ENCODE assay signal across 8 cellular contexts in genomic region chr6:57267586-57268293, GRCh38. TPM values are rescaled to one million over a fixed set of nuclear protein-coding genes. Genes with fewer than 3 reads are reported as not detected.
DNase-seq lines count a peak whose midpoint lies in the region; ATAC-seq, FAIRE-seq and TF ChIP-seq lines count a peak whose summit lies in the region.

No MANE protein-coding gene starts in this region.

- no peak overlapping the region for H3K4me3 ChIP-seq in breast epithelium
- no peak overlapping the region for H3K4me3 ChIP-seq in HepG2 (replicated peaks in 1 of 3; ENCODE audit: insufficient read depth in 1 of 3, low read depth in 2 of 3, low read length in 3 of 3)

- intact Hi-C loops in breast epithelium (cut with DNase I; ENCODE audit: low total_unique reads) (no loop called here), HepG2 (cut with micrococcal nuclease; ENCODE audit: unreplicated experiment) (loop anchor here (1.0 to 5.0 kb wide), 3 partner anchors 49 to 365 kb away; no protein-coding TSS in a partner anchor)

- TF ChIP-seq POLR2A in breast epithelium (IDR thresholded peaks at IDR 0.05) (no peak), HepG2 (IDR thresholded peaks at IDR 0.05; ENCODE audit: insufficient read depth in 1 of 2, low read depth in 2 of 2, low read length in 2 of 2) (no peak)

- peak overlapping the region; percentile 84 for H3K27ac ChIP-seq in RWPE1
- H3K27ac ChIP-seq in breast epithelium = no peak overlapping the region
- H3K27ac ChIP-seq in HepG2 (ENCODE audit: extremely low read length, insufficient read depth, low read length) = no peak overlapping the region

- CTCF ChIA-PET in HEK293T (lab: Yijun Ruan, JAX) = interaction anchor here (0.7 to 2.7 kb wide), 4 partner anchors 13 to 55 kb away, joined by 3 to 21 read pairs (median 3); partner anchors contain the start of gene PRIM2
- CTCF ChIA-PET in RWPE1 (lab: Yijun Ruan, JAX) = interaction anchor here (0.5 to 0.6 kb wide), 3 partner anchors 240 to 1939 kb away, joined by 3 to 4 read pairs (median 3); no protein-coding TSS in a partner anchor
- CTCF ChIA-PET in HepG2 (lab: Yijun Ruan, JAX; ENCODE audit: low intra/inter-chr PET ratio, low total read pairs) = interaction anchor here (1.6 to 2.3 kb wide), 2 partner anchors 49 to 57 kb away, joined by 12 to 39 read pairs; partner anchors contain the start of gene PRIM2

- TF ChIP-seq EP300 in HepG2 (IDR thresholded peaks at IDR 0.05; ENCODE audit: low read depth in 2 of 2, low read length in 2 of 2) (no peak), HepG2 (CRISPR knock-in tag; IDR thresholded peaks at IDR 0.05; ENCODE audit: borderline replicate concordance) (no peak)

- POLR2A ChIA-PET in HEK293T (lab: Yijun Ruan, JAX) = interaction anchor here (0.8 to 3.6 kb wide), 2 partner anchors 46 to 47 kb away, joined by 3 to 13 read pairs; partner anchors contain the start of gene RAB23
- POLR2A ChIA-PET in RWPE1 (lab: Yijun Ruan, JAX; ENCODE audit: low non-redundant PET) = no interaction called here
- POLR2A ChIA-PET in HepG2 (lab: Yijun Ruan, JAX) = no interaction called here

- ATAC-seq in HepG2 (peak; percentile 91), HG02623 (IDR thresholded peaks at IDR 0.05; ENCODE audit: unreplicated experiment) (no peak), GM18907 (IDR thresholded peaks at IDR 0.05; ENCODE audit: unreplicated experiment) (no peak)

- TF ChIP-seq RAD21 in HepG2 (CRISPR knock-in tag; IDR thresholded peaks at IDR 0.05) = peak; percentile 62; the same call in 1 of the 2 replicates

- no peak overlapping the region for H3K9ac ChIP-seq in HepG2 (ENCODE audit: insufficient read depth, low read depth, low read length)

- 58% methylated on average over 10 of the region's 10 CpGs for WGBS in HepG2 (ENCODE audit: low lambda C conversion rate)

- in situ Hi-C loops in Caki2 (cut with HindIII; ENCODE audit: low pct_unique_long_range_greater_than_20kb, low sequenced_read_pairs) (no loop called here), HepG2 (cut with HindIII; ENCODE audit: extremely low pct_ligation_motif_present, low pct_unique_long_range_greater_than_20kb) (loop anchor here (10.0 kb wide), 1 partner anchor 47 kb away; the partner anchor contains the start of gene PRIM2)

- peak; percentile 96 for FAIRE-seq in HepG2 (lab: Jason Lieb, UNC)

- TF ChIP-seq CTCF in RWPE1 (conservative IDR thresholded peaks at IDR 0.05; ENCODE audit: low read depth) (no peak; the same call in 1 of the 2 replicates), breast epithelium (IDR thresholded peaks at IDR 0.05) (peak in 2 of 3 donors; percentile 35 to 43), HepG2 (CRISPR knock-in tag; IDR thresholded peaks at IDR 0.05) (peak; percentile 77)

- no peaks in the 10 kb centered on the region for H3K27me3 ChIP-seq in breast epithelium
- no peaks in the 10 kb centered on the region; a peak in 1 of 5 replicates for H3K27me3 ChIP-seq in HepG2 (ENCODE audit: control insufficient read depth in 1 of 2, insufficient read depth in 2 of 2, low read length in 2 of 2)

- no TSS peak for BruUV-seq in HepG2 (replicated peaks; lab: Mats Ljungman, UMichigan)

- H3K36me3 ChIP-seq in breast epithelium (no peaks in the 10 kb centered on the region), HepG2 (replicated peaks in 1 of 2; ENCODE audit: control insufficient read depth in 1 of 2, insufficient read depth in 2 of 2, low read length in 2 of 2) (no peaks in the 10 kb centered on the region)

- H3K4me1 ChIP-seq in breast epithelium (no peaks in the 10 kb centered on the region), HepG2 (ENCODE audit: insufficient read depth, low read length) (no peaks in the 10 kb centered on the region)

- H3K4me2 ChIP-seq in HepG2 (ENCODE audit: low read depth, low read length) = peak overlapping the region; percentile 50; the same call in 1 of the 2 replicates

- peak; percentile 77 for DNase-seq in Caki2 (ENCODE audit: low read depth)
- peak; percentile 48 for DNase-seq in HEK293T (ENCODE audit: extremely low spot score)
- DNase-seq in RWPE1 (ENCODE audit: low spot score) = peak; percentile 89
- no peak for DNase-seq in breast epithelium (ENCODE audit: low spot score in 2 of 2)
- DNase-seq in HepG2 (ENCODE audit: low spot score) = peak; percentile 65
- DNase-seq in stimulated activated naive CD4-positive, alpha-beta T cell (lab: John Stamatoyannopoulos, UW) = peak in 4 of 6 experiments; percentile 9 to 37 (median 24)

- H2AFZ ChIP-seq in HepG2 (ENCODE audit: low read length) = peak overlapping the region; percentile 75

- H4K20me1 ChIP-seq in HepG2 (ENCODE audit: insufficient read depth, low read length) = no peaks in the 10 kb centered on the region

- no peaks in the 10 kb centered on the region for H3K79me2 ChIP-seq in HepG2 (ENCODE audit: insufficient read depth, low read length)

- H3K9me3 ChIP-seq in breast epithelium (no peaks in the 10 kb centered on the region), HepG2 (ENCODE audit: low read length) (no peaks in the 10 kb centered on the region)

TF ChIP-seq in HEK293T, 16 proteins besides CTCF, POLR2A, EP300 and RAD21 (continues in another document):
- TF ChIP-seq TARDBP (IDR thresholded peaks at IDR 0.05) (no peak), FOXA1 (IDR thresholded peaks at IDR 0.05) (no peak), NFRKB (IDR thresholded peaks at IDR 0.05) (no peak), ELF4 (IDR thresholded peaks at IDR 0.05) (no peak), FOXM1 (IDR thresholded peaks at IDR 0.05; ENCODE audit: borderline replicate concordance) (no peak), BHLHE40 (IDR thresholded peaks at IDR 0.05; ENCODE audit: borderline replicate concordance) (no peak), ZNF384 (IDR thresholded peaks at IDR 0.05) (no peak), SP1 (IDR thresholded peaks at IDR 0.05) (no peak)

TF ChIP-seq in HepG2, 621 proteins besides CTCF, POLR2A, EP300 and RAD21 (continues in another document):
- TF ChIP-seq MAFF (IDR thresholded peaks at IDR 0.05; ENCODE audit: low read depth, low read length) = peak; percentile 37; the same call in 1 of the 2 replicates

RNA-seq across cellular contexts. Expression of gene RAB23, which starts 45.6 kb away (rescaled TPM):
- total RNA-seq in Caki2 (2014; rRNA removed; shearing (Covaris generic); ENCODE audit: low replicate concordance) = 17.0 and 25.2 TPM in 2 replicates
- total RNA-seq in breast epithelium = 10 to 100 TPM; 10.4 to 11.7 (median 10.8) TPM
- 16.4 and 24.2 TPM in 2 replicates for total RNA-seq in HepG2 (2016; rRNA removed; fragmentation: Illumina TruSeq; extraction: Trizol)
- 11.4 and 11.7 TPM in 2 replicates for total RNA-seq in HepG2 (2016; cell fraction: cytosol; rRNA removed; fragmentation: Illumina TruSeq; extraction: Trizol; ENCODE audit: low read depth)
- total RNA-seq in HepG2 (2016; cell fraction: insoluble cytoplasmic fraction; rRNA removed; fragmentation: Illumina TruSeq; extraction: Trizol) = 16.0 and 22.3 TPM in 2 replicates
- total RNA-seq in HepG2 (2016; cell fraction: membrane; rRNA removed; fragmentation: Illumina TruSeq; extraction: Trizol) = 13.3 and 13.6 TPM in 2 replicates
- 11.2 and 11.3 TPM in 2 replicates for total RNA-seq in HepG2 (2016; cell fraction: nucleus; rRNA removed; fragmentation: Illumina TruSeq; extraction: Trizol)
- polyA plus RNA-seq in HepG2 (2011; rRNA removed) = 4.3 and 5.5 TPM in 2 replicates
- 1.2 and 2.8 TPM in 2 replicates for polyA plus RNA-seq in HepG2 (2011; cell fraction: cytosol; rRNA removed)
- polyA plus RNA-seq in HepG2 (2011; cell fraction: nucleus; rRNA removed) = 1.2 and 1.7 TPM in 2 replicates
- polyA plus RNA-seq in HepG2 (2012) = 5.7 and 7.3 TPM in 2 replicates
- polyA plus RNA-seq in HepG2 (2016; cell fraction: cytosol; fragmentation: Illumina TruSeq; extraction: Trizol; ENCODE audit: low read depth) = 1.5 and 1.9 TPM in 2 replicates
- polyA plus RNA-seq in HepG2 (2016; cell fraction: insoluble cytoplasmic fraction; fragmentation: Illumina TruSeq; extraction: Trizol; ENCODE audit: low read depth) = 21.0 and 23.0 TPM in 2 replicates
- polyA plus RNA-seq in HepG2 (2016; cell fraction: membrane; fragmentation: Illumina TruSeq; extraction: Trizol; ENCODE audit: low read depth) = 6.9 and 8.1 TPM in 2 replicates
- 10.4 and 11.4 TPM in 2 replicates for polyA plus RNA-seq in HepG2 (2016; cell fraction: nucleus; fragmentation: Illumina TruSeq; extraction: Trizol; ENCODE audit: insufficient read depth, low read depth)
- 2.0 and 3.9 TPM in 2 replicates for polyA minus RNA-seq in HepG2 (2011; rRNA and poly(A)+ RNA removed; ENCODE audit: low replicate concordance)
- 3.8 and 3.9 TPM in 2 replicates for polyA minus RNA-seq in HepG2 (2011; cell fraction: cytosol; rRNA and poly(A)+ RNA removed)
- 6.2 and 9.2 TPM in 2 replicates for polyA minus RNA-seq in HepG2 (2011; cell fraction: nucleus; rRNA and poly(A)+ RNA removed)

RNA-seq across cellular contexts. Expression of gene PRIM2, which starts 49.7 kb away (rescaled TPM):
- total RNA-seq in Caki2 (2014; rRNA removed; shearing (Covaris generic); ENCODE audit: low replicate concordance) = 78.5 and 81.3 TPM in 2 replicates
- total RNA-seq in breast epithelium (10 to 100 TPM in 2 of 3 donors, 1 to 10 TPM in 1; 9.3 to 20.1 (median 13.8) TPM), HepG2 (2016; rRNA removed; fragmentation: Illumina TruSeq; extraction: Trizol) (52.7 and 70.0 TPM in 2 replicates)
- total RNA-seq in HepG2 (2016; cell fraction: cytosol; rRNA removed; fragmentation: Illumina TruSeq; extraction: Trizol; ENCODE audit: low read depth) = 21.1 and 24.9 TPM in 2 replicates
- 53.8 and 69.9 TPM in 2 replicates for total RNA-seq in HepG2 (2016; cell fraction: insoluble cytoplasmic fraction; rRNA removed; fragmentation: Illumina TruSeq; extraction: Trizol)
- 21.4 and 27.4 TPM in 2 replicates for total RNA-seq in HepG2 (2016; cell fraction: membrane; rRNA removed; fragmentation: Illumina TruSeq; extraction: Trizol)
- 63.1 and 70.3 TPM in 2 replicates for total RNA-seq in HepG2 (2016; cell fraction: nucleus; rRNA removed; fragmentation: Illumina TruSeq; extraction: Trizol)
- polyA plus RNA-seq in HepG2 (2011; rRNA removed) = 4.9 and 8.0 TPM in 2 replicates
- 4.5 and 5.6 TPM in 2 replicates for polyA plus RNA-seq in HepG2 (2011; cell fraction: cytosol; rRNA removed)
- 2.9 and 4.4 TPM in 2 replicates for polyA plus RNA-seq in HepG2 (2011; cell fraction: nucleus; rRNA removed)
- polyA plus RNA-seq in HepG2 (2012) = 6.9 and 12.3 TPM in 2 replicates
- polyA plus RNA-seq in HepG2 (2016; cell fraction: cytosol; fragmentation: Illumina TruSeq; extraction: Trizol; ENCODE audit: low read depth) = 3.8 and 4.0 TPM in 2 replicates
- 39.7 and 42.9 TPM in 2 replicates for polyA plus RNA-seq in HepG2 (2016; cell fraction: insoluble cytoplasmic fraction; fragmentation: Illumina TruSeq; extraction: Trizol; ENCODE audit: low read depth)
- polyA plus RNA-seq in HepG2 (2016; cell fraction: membrane; fragmentation: Illumina TruSeq; extraction: Trizol; ENCODE audit: low read depth) = 5.8 and 6.9 TPM in 2 replicates
- 15.2 and 17.9 TPM in 2 replicates for polyA plus RNA-seq in HepG2 (2016; cell fraction: nucleus; fragmentation: Illumina TruSeq; extraction: Trizol; ENCODE audit: insufficient read depth, low read depth)
- polyA minus RNA-seq in HepG2 (2011; rRNA and poly(A)+ RNA removed; ENCODE audit: low replicate concordance) = 14.8 and 39.2 TPM in 2 replicates
- polyA minus RNA-seq in HepG2 (2011; cell fraction: cytosol; rRNA and poly(A)+ RNA removed) = 8.8 and 11.7 TPM in 2 replicates
- 54.1 and 58.5 TPM in 2 replicates for polyA minus RNA-seq in HepG2 (2011; cell fraction: nucleus; rRNA and poly(A)+ RNA removed)

Comparison
In these comparisons a context has a peak if more than half of its experiments do, and no peak if none do; other contexts are left out.
1. DNase-seq: peak in Caki2 (single experiment), HEK293T (single experiment), RWPE1 (single experiment), HepG2 (single experiment) and stimulated activated naive CD4-positive, alpha-beta T cell (4 of 6); none in breast epithelium (0 of 2).